ENCODE assay signal across 1 cellular context in genomic region chr11:66856496-66857233, GRCh38.
TF ChIP-seq lines count a peak whose summit lies in the region.

Gene LRFN4 (plus strand): TSS chr11:66857064. CDS start chr11:66857745, 681 bp downstream.

TF ChIP-seq in K562, 482 proteins besides CTCF, POLR2A, EP300 and RAD21 (continued from another document):
- TF ChIP-seq ZNF644 (tag; IDR thresholded peaks at IDR 0.05; ENCODE audit: low read depth) (0 out of 2 replicates have a peak, but pooled peaks have one; percentile 51), RBBP5 (IDR thresholded peaks at IDR 0.05; ENCODE audit: borderline replicate concordance, insufficient read depth, low read length, poor library complexity, severe bottlenecking) (peak; percentile 54), ID3 (CRISPR knock-in tag; IDR thresholded peaks at IDR 0.05) (no peak), ID3 (tag; IDR thresholded peaks at IDR 0.05) (no peak; the same call in 1 of the 2 replicates), CAMTA2 (CRISPR knock-in tag; conservative IDR thresholded peaks at IDR 0.05) (no peak), EGR1 (conservative IDR thresholded peaks at IDR 0.05) (peak; percentile 92), ETS1 (conservative IDR thresholded peaks at IDR 0.05; ENCODE audit: control insufficient read depth, low read depth, low read length) (0 out of 2 replicates have a peak, but pooled peaks have one; percentile 30), NBN (IDR thresholded peaks at IDR 0.05; ENCODE audit: low read depth) (no peak), ZBTB33 (CRISPR knock-in tag; IDR thresholded peaks at IDR 0.05) (peak; percentile 64; the same call in 1 of the 2 replicates), ZBTB7A (IDR thresholded peaks at IDR 0.05; ENCODE audit: borderline replicate concordance, control insufficient read depth, low read depth, low read length) (peak; percentile 75; the same call in 1 of the 2 replicates), HDAC8 (tag; IDR thresholded peaks at IDR 0.05) (no peak), MTA3 (IDR thresholded peaks at IDR 0.05; ENCODE audit: borderline replicate concordance) (no peak), ZNF395 (CRISPR knock-in tag; IDR thresholded peaks at IDR 0.05) (peak; percentile 71), KLF1 (tag; IDR thresholded peaks at IDR 0.05) (0 out of 2 replicates have a peak, but pooled peaks have one; percentile 46), IRF1 (CRISPR knock-in tag; IDR thresholded peaks at IDR 0.05; ENCODE audit: borderline replicate concordance) (no peak), KDM4B (IDR thresholded peaks at IDR 0.05; ENCODE audit: borderline replicate concordance in 2 of 2, low read depth in 1 of 2) (0 out of 4 replicates have a peak, but pooled peaks of 1 of the 2 experiments have one; percentile 28), SMARCA4 (IDR thresholded peaks at IDR 0.05) (no peak), FOXP1 (CRISPR knock-in tag; IDR thresholded peaks at IDR 0.05) (0 out of 2 replicates have a peak, but pooled peaks have one; percentile 18), USF1 (CRISPR knock-in tag; IDR thresholded peaks at IDR 0.05) (peak; percentile 82), NCOR1 (IDR thresholded peaks at IDR 0.05) (no peak), HMGN3 (IDR thresholded peaks at IDR 0.05; ENCODE audit: borderline replicate concordance, extremely low read depth, insufficient read length, low read depth, low read length) (no peak)
